9 cellular contexts compared by ENCODE assay signal in genomic region chr1:79040424-79041089, GRCh38. TPM values are rescaled to one million over a fixed set of nuclear protein-coding genes. Genes with fewer than 3 reads are reported as not detected.
DNase-seq lines count a peak whose midpoint lies in the region; ATAC-seq and TF ChIP-seq lines count a peak whose summit lies in the region.
"Had no signal": no experiment of that assay in that cellular context is flagged by ENCODE, and none has a peak within 500 bp of the region (broad histone marks: within the 10 kb centered on the region; RNA-seq: fewer than 3 reads in every experiment).

No MANE protein-coding gene starts in this region.

- H3K9me3 ChIP-seq in esophagus muscularis mucosa = peaks cover 0 to 9% (median 4%) of the 10 kb centered on the region in 4 donors

- no peak for TF ChIP-seq CTCF in GM06990 (IDR thresholded peaks at IDR 0.05; ENCODE audit: insufficient read depth, low read length, poor library complexity, severe bottlenecking)
- no peak for TF ChIP-seq CTCF in GM20000 (IDR thresholded peaks at IDR 0.05; ENCODE audit: extremely low read depth, missing control alignments)
- no peak for TF ChIP-seq CTCF in esophagus muscularis mucosa (IDR thresholded peaks at IDR 0.05)

- TF ChIP-seq EP300 in esophagus muscularis mucosa (IDR thresholded peaks at IDR 0.05) = no peak

- WGBS in esophagus muscularis mucosa = 53% methylated on average over 10 of the region's 10 CpGs

- DNase-seq in GM06990 (ENCODE audit: extremely low read depth, insufficient read length) = peak; percentile 65
- peak; percentile 39 for DNase-seq in GM20000 (ENCODE audit: low spot score)
- no peak for DNase-seq in esophagus muscularis mucosa (ENCODE audit: extremely low spot score)
- DNase-seq in HT-29 (ENCODE audit: low spot score) = no peak
- DNase-seq in HPDE6-E6E7 (ENCODE audit: extremely low spot score) = no peak
- DNase-seq in cortex of kidney (lab: John Stamatoyannopoulos, UW) = no peak
- no peak for DNase-seq in putamen (ENCODE audit: low spot score)

- H3K27me3 ChIP-seq in GM06990 (replicated peaks; ENCODE audit: control insufficient read depth, insufficient read depth, low read length) = no peaks in the 10 kb centered on the region
- H3K27me3 ChIP-seq in esophagus muscularis mucosa = no peaks in the 10 kb centered on the region

- H3K4me3 ChIP-seq in GM06990 (replicated peaks; ENCODE audit: low read depth, low read length) = no peak overlapping the region
- H3K4me3 ChIP-seq in esophagus muscularis mucosa = peak overlapping the region; percentile 14 to 35 (median 21)

- H3K36me3 ChIP-seq in GM06990 (ENCODE audit: control insufficient read depth, insufficient read depth, low read length) (no peaks in the 10 kb centered on the region), esophagus muscularis mucosa (no peaks in the 10 kb centered on the region)

- H3K4me1 ChIP-seq in esophagus muscularis mucosa = no peaks in the 10 kb centered on the region

- no peak for TF ChIP-seq POLR2A in esophagus muscularis mucosa (IDR thresholded peaks at IDR 0.05; ENCODE audit: low read depth)

- ATAC-seq in HG03432 (IDR thresholded peaks at IDR 0.05; ENCODE audit: unreplicated experiment) = peak; percentile 94

- intact Hi-C loops in esophagus muscularis mucosa (cut with DNase I) = no loop called here

- no peak overlapping the region for H3K27ac ChIP-seq in esophagus muscularis mucosa (replicated peaks in 1 of 4)

RNA-seq across cellular contexts. Expression of gene ADGRL4, which starts 34.0 kb away (rescaled TPM):
- 10 to 100 TPM; 18.7 to 34.9 (median 32.6) TPM for total RNA-seq in esophagus muscularis mucosa
- 0.26 TPM in 1 of 2 replicates, not detected in the other for total RNA-seq in HT-29 (2014; rRNA removed; shearing (Covaris generic))
- total RNA-seq: progenitor cell of endocrine pancreas had no signal

Comparison
In these comparisons a context has a peak if more than half of its experiments do, and no peak if none do; other contexts are left out.
1. DNase-seq: peak in GM06990 (single experiment) and GM20000 (single experiment); none in esophagus muscularis mucosa (single experiment), HT-29 (single experiment), HPDE6-E6E7 (single experiment), cortex of kidney (single experiment) and putamen (single experiment).
2. RNA of gene ADGRL4, which starts 34.0 kb away (total RNA-seq): 18.7 to 34.9 TPM in esophagus muscularis mucosa; 0.26 TPM in HT-29; every median in the first group is over 10 times any median in the second.